Comparison of ENCODE assay signal across 21 cellular contexts in genomic region chr1:17208546-17208945, GRCh38. TPM values are rescaled to one million over a fixed set of nuclear protein-coding genes. Genes with fewer than 3 reads are reported as not detected.
A peak's percentile ranks its signal among the peaks of the same experiment; 100 is the strongest.
DNase-seq lines count a peak whose midpoint lies in the region; ATAC-seq, FAIRE-seq and TF ChIP-seq lines count a peak whose summit lies in the region.
"Had no signal": no experiment of that assay in that cellular context is flagged by ENCODE, and none has a peak within 500 bp of the region (broad histone marks: within the 10 kb centered on the region; RNA-seq: fewer than 3 reads in every experiment).

No MANE protein-coding gene starts in this region.

- no peak for DNase-seq in A673 (ENCODE audit: low spot score)
- no peak for DNase-seq in HFFc6
- no peak for DNase-seq in K562 (ENCODE audit: extremely low read depth in 1 of 4, low spot score in 3 of 4)
- DNase-seq in DMS114 treated with DMSO at 0.1 percent for 48 hours (lab: John Stamatoyannopoulos, UW; ENCODE audit: unreplicated experiment) = no peak
- DNase-seq in HepG2 (ENCODE audit: low spot score) = no peak
- DNase-seq: DMS 273 treated with DMSO at 0.1 percent for 48 hours, left cardiac atrium, NCI-H2171, NCI-H526, SHP77 treated with DMSO at 0.1 percent for 48 hours had no signal

- H3K9me3 Mint-ChIP-seq in HFFc6 = no peaks in the 10 kb centered on the region
- H3K9me3 Mint-ChIP-seq: activated T-helper 17 cell treated with anti-CD3 and anti-CD28 coated beads, Interleukin-2, amount 50 U/mL, for 72 hours; CD4-positive, alpha-beta T cell; naive thymus-derived CD8-positive, alpha-beta T cell had no signal

- ATAC-seq in K562 (no peak), HepG2 (no peak), HG03095 (IDR thresholded peaks at IDR 0.05; ENCODE audit: unreplicated experiment) (no peak)
- no peak for ATAC-seq in activated CD4-positive, CD25-positive, alpha-beta regulatory T cell treated with anti-CD3 and anti-CD28 coated beads, Interleukin-2, amount 50 U/mL, for 24 hours

- H3K27ac Mint-ChIP-seq in HFFc6 = peak overlapping the region; percentile 67
- H3K27ac Mint-ChIP-seq: activated T-helper 17 cell treated with anti-CD3 and anti-CD28 coated beads, Interleukin-2, amount 50 U/mL, for 72 hours; CD4-positive, alpha-beta T cell had no signal

- H3K4me3 ChIP-seq in A673 (ENCODE audit: low read depth, low read length, poor library complexity, severe bottlenecking) (no peak overlapping the region), K562 (no peak overlapping the region), mesodermal cell (ENCODE audit: extremely low read depth, insufficient read depth, low read length, poor library complexity, severe bottlenecking) (no peak overlapping the region), HepG2 (replicated peaks in 1 of 3; ENCODE audit: insufficient read depth in 1 of 3, low read depth in 2 of 3, low read length in 3 of 3) (no peak overlapping the region)
- H3K4me3 ChIP-seq: HAP-1 had no signal

- CTCF ChIA-PET in A673 (lab: Charles Lee) = no interaction called here
- CTCF ChIA-PET in K562 (lab: Yijun Ruan, JAX; ENCODE audit: low intra/inter-chr PET ratio) = no interaction called here
- CTCF ChIA-PET in HepG2 (lab: Yijun Ruan, JAX; ENCODE audit: low intra/inter-chr PET ratio, low total read pairs) = no interaction called here

- TF ChIP-seq POLR2A in K562 (conservative IDR thresholded peaks at IDR 0.05) (no peak), HepG2 (IDR thresholded peaks at IDR 0.05; ENCODE audit: insufficient read depth in 1 of 2, low read depth in 2 of 2, low read length in 2 of 2) (no peak)

- H3K9ac ChIP-seq in K562 (ENCODE audit: insufficient read depth in 1 of 2, low read depth in 2 of 2, low read length in 2 of 2) (no peak overlapping the region), HepG2 (ENCODE audit: insufficient read depth, low read depth, low read length) (no peak overlapping the region)

- peaks cover 43% of the 10 kb centered on the region for H3K4me1 Mint-ChIP-seq in HFFc6 (ENCODE audit: low read depth)

- H3K36me3 Mint-ChIP-seq in HFFc6 (ENCODE audit: low read depth) = no peaks in the 10 kb centered on the region

- H3K9me3 ChIP-seq in A673 (ENCODE audit: low read depth, low read length, poor library complexity, severe bottlenecking) = no peaks in the 10 kb centered on the region
- no peaks in the 10 kb centered on the region for H3K9me3 ChIP-seq in K562 (replicated peaks; ENCODE audit: control insufficient read depth, insufficient read depth, low read depth, low read length)
- H3K9me3 ChIP-seq in mesodermal cell (ENCODE audit: control insufficient read depth, low read length) = no peaks in the 10 kb centered on the region
- no peaks in the 10 kb centered on the region for H3K9me3 ChIP-seq in HepG2 (ENCODE audit: low read length)
- H3K9me3 ChIP-seq: HAP-1 had no signal

- H2AFZ ChIP-seq in K562 (ENCODE audit: low read depth, low read length) (no peak overlapping the region), HepG2 (ENCODE audit: low read length) (no peak overlapping the region)

- H3K9me1 ChIP-seq in K562 (ENCODE audit: control insufficient read depth, insufficient read depth, low read length) = no peaks in the 10 kb centered on the region

- WGBS in K562 (ENCODE audit: insufficient coverage, low coverage, missing lambda C conversion rate) = 6% methylated on average over 3 of the region's 3 CpGs
- 82 to 93% methylated on average over 1 to 2 of the region's 3 CpGs for WGBS in mesodermal cell (ENCODE audit: insufficient coverage in 2 of 2), 2 experiments
- 44% methylated on average over 3 of the region's 3 CpGs for WGBS in HepG2 (ENCODE audit: low lambda C conversion rate)

- no peak for TF ChIP-seq EP300 in K562 (IDR thresholded peaks at IDR 0.05; ENCODE audit: low read length)
- TF ChIP-seq EP300 in HepG2 (IDR thresholded peaks at IDR 0.05; ENCODE audit: low read depth in 2 of 2, low read length in 2 of 2) = no peak
- TF ChIP-seq EP300 in HepG2 (CRISPR knock-in tag; IDR thresholded peaks at IDR 0.05; ENCODE audit: borderline replicate concordance) = no peak

- H4K20me1 ChIP-seq in K562 (replicated peaks; ENCODE audit: control insufficient read depth, insufficient read depth, low read length) (peaks cover 8% of the 10 kb centered on the region), HepG2 (ENCODE audit: insufficient read depth, low read length) (no peaks in the 10 kb centered on the region)

- TF ChIP-seq RAD21 in K562 (CRISPR knock-in tag; conservative IDR thresholded peaks at IDR 0.05 in 1 of 2, IDR thresholded peaks at IDR 0.05 in 1 of 2) (no peak), HepG2 (CRISPR knock-in tag; IDR thresholded peaks at IDR 0.05) (no peak)

- H3K36me3 ChIP-seq in A673 (ENCODE audit: insufficient read depth, low read length, poor library complexity, severe bottlenecking) = no peaks in the 10 kb centered on the region
- H3K36me3 ChIP-seq in K562 (ENCODE audit: control insufficient read depth, insufficient read depth, low read length) = no peaks in the 10 kb centered on the region
- no peaks in the 10 kb centered on the region for H3K36me3 ChIP-seq in mesodermal cell (ENCODE audit: control insufficient read depth, insufficient read depth, low read length)
- no peaks in the 10 kb centered on the region for H3K36me3 ChIP-seq in HepG2 (replicated peaks in 1 of 2; ENCODE audit: control insufficient read depth in 1 of 2, insufficient read depth in 2 of 2, low read length in 2 of 2)
- H3K36me3 ChIP-seq: HAP-1 had no signal

- no peaks in the 10 kb centered on the region for H3K27me3 ChIP-seq in A673 (replicated peaks; ENCODE audit: insufficient read depth, low read depth, low read length, poor library complexity)
- peaks cover 19 to 66% of the 10 kb centered on the region in 2 experiments for H3K27me3 ChIP-seq in K562 (ENCODE audit: control insufficient read depth in 2 of 2, insufficient read depth in 2 of 2, low read length in 2 of 2)
- peaks cover 0 to 16% of the 10 kb centered on the region in 2 experiments; a peak in 2 of 5 replicates for H3K27me3 ChIP-seq in HepG2 (ENCODE audit: control insufficient read depth in 1 of 2, insufficient read depth in 2 of 2, low read length in 2 of 2)

- BruUV-seq in A673 (replicated peaks; lab: Mats Ljungman, UMichigan) (no TSS peak), K562 (replicated peaks; lab: Mats Ljungman, UMichigan) (no TSS peak), HepG2 (replicated peaks; lab: Mats Ljungman, UMichigan) (no TSS peak)

- FAIRE-seq in K562 (lab: Jason Lieb, UNC) (no peak), HepG2 (lab: Jason Lieb, UNC) (no peak)

- H3K79me2 ChIP-seq in K562 (ENCODE audit: control insufficient read depth, insufficient read depth, low read length) (no peaks in the 10 kb centered on the region), HepG2 (ENCODE audit: insufficient read depth, low read length) (no peaks in the 10 kb centered on the region)

- H3K4me2 ChIP-seq in K562 (ENCODE audit: insufficient read depth, low read length) (no peak overlapping the region), HepG2 (ENCODE audit: low read depth, low read length) (no peak overlapping the region)

- H3K4me1 ChIP-seq in A673 (ENCODE audit: insufficient read depth, low read length, poor library complexity, severe bottlenecking) (peaks cover 52% of the 10 kb centered on the region), K562 (replicated peaks in 1 of 2; ENCODE audit: control insufficient read depth in 2 of 2, insufficient read depth in 2 of 2, low read length in 2 of 2) (peaks cover 0 to 7% of the 10 kb centered on the region in 2 experiments; a peak in 2 of 5 replicates), mesodermal cell (ENCODE audit: control insufficient read depth, insufficient read depth, low read length, poor library complexity, severe bottlenecking) (peaks cover 62% of the 10 kb centered on the region), HepG2 (ENCODE audit: insufficient read depth, low read length) (no peaks in the 10 kb centered on the region)

- H3K27me3 Mint-ChIP-seq in HFFc6 (ENCODE audit: insufficient read depth) = peaks cover 2% of the 10 kb centered on the region; the same call in 1 of the 2 replicates

- H3K4me3 Mint-ChIP-seq in HFFc6 = no peak overlapping the region
- H3K4me3 Mint-ChIP-seq: activated T-helper 17 cell treated with anti-CD3 and anti-CD28 coated beads, Interleukin-2, amount 50 U/mL, for 72 hours; CD4-positive, alpha-beta T cell had no signal

- intact Hi-C loops in A673 (cut with micrococcal nuclease; ENCODE audit: unreplicated experiment) = no loop called here
- intact Hi-C loops in K562 (cut with micrococcal nuclease) = no loop called here
- intact Hi-C loops in HepG2 (cut with micrococcal nuclease; ENCODE audit: unreplicated experiment) = no loop called here

- in situ Hi-C loops in K562 (cut with MboI) = no loop called here
- in situ Hi-C loops in HepG2 (cut with HindIII; ENCODE audit: extremely low pct_ligation_motif_present, low pct_unique_long_range_greater_than_20kb) = no loop called here

- H3K27ac ChIP-seq in A673 (ENCODE audit: low read depth, low read length, poor library complexity, severe bottlenecking) = peak overlapping the region; percentile 52
- H3K27ac ChIP-seq in K562 (ENCODE audit: extremely low read depth, low read depth, low read length) = no peak overlapping the region
- H3K27ac ChIP-seq in mesodermal cell (ENCODE audit: low read depth, low read length, severe bottlenecking) = peak overlapping the region; percentile 62
- no peak overlapping the region for H3K27ac ChIP-seq in HepG2 (ENCODE audit: extremely low read length, insufficient read depth, low read length)

- TF ChIP-seq CTCF in A673 (conservative IDR thresholded peaks at IDR 0.05; ENCODE audit: low read depth, low read length) (no peak), HFFc6 (IDR thresholded peaks at IDR 0.05) (no peak), K562 (IDR thresholded peaks at IDR 0.05 in 2 of 3, conservative IDR thresholded peaks at IDR 0.05 in 1 of 3; ENCODE audit: insufficient read depth in 2 of 3, low read depth in 1 of 3, low read length in 3 of 3) (no peak), HepG2 (CRISPR knock-in tag; IDR thresholded peaks at IDR 0.05) (no peak)

- POLR2A ChIA-PET in A673 (lab: Charles Lee; ENCODE audit: low non-redundant PET) (interaction anchor here (0.7 kb wide), 1 partner anchor 80 kb away, joined by 19 read pairs; no protein-coding TSS in a partner anchor), K562 (lab: Yijun Ruan, JAX) (interaction anchor here (0.6 to 0.9 kb wide), 3 partner anchors 13 to 313 kb away, joined by 3 to 5 read pairs (median 4); no protein-coding TSS in a partner anchor), HepG2 (lab: Yijun Ruan, JAX) (no interaction called here)

RNA-seq across cellular contexts. Expression of gene PADI1, which starts 3.6 kb away (rescaled TPM):
- total RNA-seq in A673 (2021) = 0.56 and 0.72 TPM in 2 replicates
- under 1 TPM in 5 of 6 experiments, not detected in 1; 0.11 to 0.95 (median 0.22) TPM for total RNA-seq in HFFc6 (2021; fragmentation: NEBNext Ultra II Directional; extraction: Animal tissue kit (Norgen Biotek cat#: 25700))
- not detected in 2 replicates for total RNA-seq in K562 (2011; cell fraction: chromatin; rRNA removed; ENCODE audit: low replicate concordance)
- not detected in 2 replicates for total RNA-seq in K562 (2011; cell fraction: nucleolus; rRNA removed)
- not detected in 2 replicates for total RNA-seq in K562 (2011; cell fraction: nucleoplasm; rRNA removed)
- not detected in 2 replicates for total RNA-seq in K562 (2014; rRNA removed)
- total RNA-seq in K562 (2014; rRNA removed; fragmentation: Illumina TruSeq; extraction: Trizol) = not detected in 2 replicates
- total RNA-seq in K562 (2015; rRNA removed; fragmentation: Illumina TruSeq; extraction: Trizol) = not detected in 2 replicates
- total RNA-seq in K562 (2021) = not detected in 2 replicates
- polyA plus RNA-seq in K562 (2011; rRNA removed) = not detected in 2 replicates
- polyA plus RNA-seq in K562 (2011; cell fraction: cytosol; rRNA removed) = not detected in 2 replicates
- not detected in 2 replicates for polyA plus RNA-seq in K562 (2011; cell fraction: nucleus; rRNA removed)
- 0.03 TPM in 1 of 2 replicates, not detected in the other for polyA plus RNA-seq in K562 (2012)
- not detected in 2 replicates for polyA plus RNA-seq in K562 (2014; fragmentation: Illumina TruSeq; extraction: Trizol)
- not detected for polyA plus RNA-seq in K562 (2014; fragmentation: Nextera tagmentation; extraction: Ambion mirVana)
- polyA plus RNA-seq in K562 (2014; rRNA removed) = not detected in 2 replicates
- polyA minus RNA-seq in K562 (2011; rRNA and poly(A)+ RNA removed) = not detected in 2 replicates
- not detected in 2 replicates for polyA minus RNA-seq in K562 (2011; cell fraction: cytosol; rRNA and poly(A)+ RNA removed)
- polyA minus RNA-seq in K562 (2011; cell fraction: nucleus; rRNA and poly(A)+ RNA removed) = not detected in 2 replicates
- 0.33 TPM for polyA plus RNA-seq in mesodermal cell (2013, experiment 1 of 2)
- polyA plus RNA-seq in mesodermal cell (2013, experiment 2 of 2) = 0.25 TPM
- not detected in 2 replicates for total RNA-seq in HepG2 (2016; rRNA removed; fragmentation: Illumina TruSeq; extraction: Trizol)
- total RNA-seq in HepG2 (2016; cell fraction: cytosol; rRNA removed; fragmentation: Illumina TruSeq; extraction: Trizol; ENCODE audit: low read depth) = not detected in 2 replicates
- not detected in 2 replicates for total RNA-seq in HepG2 (2016; cell fraction: insoluble cytoplasmic fraction; rRNA removed; fragmentation: Illumina TruSeq; extraction: Trizol)
- not detected in 2 replicates for total RNA-seq in HepG2 (2016; cell fraction: membrane; rRNA removed; fragmentation: Illumina TruSeq; extraction: Trizol)
- total RNA-seq in HepG2 (2016; cell fraction: nucleus; rRNA removed; fragmentation: Illumina TruSeq; extraction: Trizol) = not detected in 2 replicates
- not detected in 2 replicates for polyA plus RNA-seq in HepG2 (2011; rRNA removed)
- not detected in 2 replicates for polyA plus RNA-seq in HepG2 (2011; cell fraction: cytosol; rRNA removed)
- polyA plus RNA-seq in HepG2 (2011; cell fraction: nucleus; rRNA removed) = 0.05 TPM in 1 of 2 replicates, not detected in the other
- not detected in 2 replicates for polyA plus RNA-seq in HepG2 (2012)
- polyA plus RNA-seq in HepG2 (2016; cell fraction: cytosol; fragmentation: Illumina TruSeq; extraction: Trizol; ENCODE audit: low read depth) = not detected in 2 replicates
- polyA plus RNA-seq in HepG2 (2016; cell fraction: insoluble cytoplasmic fraction; fragmentation: Illumina TruSeq; extraction: Trizol; ENCODE audit: low read depth) = not detected in 2 replicates
- not detected in 2 replicates for polyA plus RNA-seq in HepG2 (2016; cell fraction: membrane; fragmentation: Illumina TruSeq; extraction: Trizol; ENCODE audit: low read depth)
- not detected in 2 replicates for polyA plus RNA-seq in HepG2 (2016; cell fraction: nucleus; fragmentation: Illumina TruSeq; extraction: Trizol; ENCODE audit: insufficient read depth, low read depth)
- polyA minus RNA-seq in HepG2 (2011; rRNA and poly(A)+ RNA removed; ENCODE audit: low replicate concordance) = 0.44 TPM in 1 of 2 replicates, not detected in the other
- polyA minus RNA-seq in HepG2 (2011; cell fraction: cytosol; rRNA and poly(A)+ RNA removed) = not detected in 2 replicates
- polyA minus RNA-seq in HepG2 (2011; cell fraction: nucleus; rRNA and poly(A)+ RNA removed) = not detected in 2 replicates
- total RNA-seq: activated T-helper 17 cell treated with anti-CD3 and anti-CD28 coated beads, Interleukin-2, amount 50 U/mL, for 72 hours; CD4-positive, alpha-beta T cell; G401; left cardiac atrium; naive thymus-derived CD8-positive, alpha-beta T cell; posterior vena cava; subcutaneous adipose tissue; T-helper 1 cell treated with Interleukin-12 subunit alpha and Interleukin-12 subunit beta and Interleukin-4 antibody, amounts not matched to agents 30 ng/mL and 1 ng/mL, for 36 hours had no signal
- polyA plus RNA-seq: naive thymus-derived CD8-positive, alpha-beta T cell had no signal

RNA-seq across cellular contexts. Expression of gene PADI3, which starts 40.4 kb away (rescaled TPM):
- total RNA-seq in A673 (2021) = 0.26 and 0.39 TPM in 2 replicates
- under 1 TPM in 4 of 6 experiments, not detected in 2; 0.05 to 0.14 (median 0.07) TPM for total RNA-seq in HFFc6 (2021; fragmentation: NEBNext Ultra II Directional; extraction: Animal tissue kit (Norgen Biotek cat#: 25700))
- not detected in 2 replicates for total RNA-seq in K562 (2011; cell fraction: chromatin; rRNA removed; ENCODE audit: low replicate concordance)
- total RNA-seq in K562 (2011; cell fraction: nucleolus; rRNA removed) = not detected in 2 replicates
- total RNA-seq in K562 (2011; cell fraction: nucleoplasm; rRNA removed) = not detected in 2 replicates
- not detected in 2 replicates for total RNA-seq in K562 (2014; rRNA removed)
- total RNA-seq in K562 (2014; rRNA removed; fragmentation: Illumina TruSeq; extraction: Trizol) = not detected in 2 replicates
- total RNA-seq in K562 (2015; rRNA removed; fragmentation: Illumina TruSeq; extraction: Trizol) = not detected in 2 replicates
- not detected in 2 replicates for total RNA-seq in K562 (2021)
- not detected in 2 replicates for polyA plus RNA-seq in K562 (2011; rRNA removed)
- not detected in 2 replicates for polyA plus RNA-seq in K562 (2011; cell fraction: cytosol; rRNA removed)
- polyA plus RNA-seq in K562 (2011; cell fraction: nucleus; rRNA removed) = not detected in 2 replicates
- polyA plus RNA-seq in K562 (2012) = 0.06 TPM in 1 of 2 replicates, not detected in the other
- not detected in 2 replicates for polyA plus RNA-seq in K562 (2014; fragmentation: Illumina TruSeq; extraction: Trizol)
- not detected for polyA plus RNA-seq in K562 (2014; fragmentation: Nextera tagmentation; extraction: Ambion mirVana)
- polyA plus RNA-seq in K562 (2014; rRNA removed) = not detected in 2 replicates
- polyA minus RNA-seq in K562 (2011; rRNA and poly(A)+ RNA removed) = not detected in 2 replicates
- polyA minus RNA-seq in K562 (2011; cell fraction: cytosol; rRNA and poly(A)+ RNA removed) = not detected in 2 replicates
- not detected in 2 replicates for polyA minus RNA-seq in K562 (2011; cell fraction: nucleus; rRNA and poly(A)+ RNA removed)
- polyA plus RNA-seq in mesodermal cell (2013, experiment 1 of 2) = 0.15 TPM
- polyA plus RNA-seq in mesodermal cell (2013, experiment 2 of 2) = 0.15 TPM
- not detected in 2 replicates for total RNA-seq in HepG2 (2016; rRNA removed; fragmentation: Illumina TruSeq; extraction: Trizol)
- total RNA-seq in HepG2 (2016; cell fraction: cytosol; rRNA removed; fragmentation: Illumina TruSeq; extraction: Trizol; ENCODE audit: low read depth) = not detected in 2 replicates
- total RNA-seq in HepG2 (2016; cell fraction: insoluble cytoplasmic fraction; rRNA removed; fragmentation: Illumina TruSeq; extraction: Trizol) = not detected in 2 replicates
- total RNA-seq in HepG2 (2016; cell fraction: membrane; rRNA removed; fragmentation: Illumina TruSeq; extraction: Trizol) = not detected in 2 replicates
- not detected in 2 replicates for total RNA-seq in HepG2 (2016; cell fraction: nucleus; rRNA removed; fragmentation: Illumina TruSeq; extraction: Trizol)
- polyA plus RNA-seq in HepG2 (2011; rRNA removed) = not detected in 2 replicates
- not detected in 2 replicates for polyA plus RNA-seq in HepG2 (2011; cell fraction: cytosol; rRNA removed)
- polyA plus RNA-seq in HepG2 (2011; cell fraction: nucleus; rRNA removed) = not detected in 2 replicates
- not detected in 2 replicates for polyA plus RNA-seq in HepG2 (2012)
- polyA plus RNA-seq in HepG2 (2016; cell fraction: cytosol; fragmentation: Illumina TruSeq; extraction: Trizol; ENCODE audit: low read depth) = not detected in 2 replicates
- not detected in 2 replicates for polyA plus RNA-seq in HepG2 (2016; cell fraction: insoluble cytoplasmic fraction; fragmentation: Illumina TruSeq; extraction: Trizol; ENCODE audit: low read depth)
- not detected in 2 replicates for polyA plus RNA-seq in HepG2 (2016; cell fraction: membrane; fragmentation: Illumina TruSeq; extraction: Trizol; ENCODE audit: low read depth)
- not detected in 2 replicates for polyA plus RNA-seq in HepG2 (2016; cell fraction: nucleus; fragmentation: Illumina TruSeq; extraction: Trizol; ENCODE audit: insufficient read depth, low read depth)
- polyA minus RNA-seq in HepG2 (2011; rRNA and poly(A)+ RNA removed; ENCODE audit: low replicate concordance) = 0.05 TPM in 1 of 2 replicates, not detected in the other
- polyA minus RNA-seq in HepG2 (2011; cell fraction: cytosol; rRNA and poly(A)+ RNA removed) = not detected in 2 replicates
- polyA minus RNA-seq in HepG2 (2011; cell fraction: nucleus; rRNA and poly(A)+ RNA removed) = not detected in 2 replicates
- total RNA-seq: activated T-helper 17 cell treated with anti-CD3 and anti-CD28 coated beads, Interleukin-2, amount 50 U/mL, for 72 hours; CD4-positive, alpha-beta T cell; left cardiac atrium; naive thymus-derived CD8-positive, alpha-beta T cell; posterior vena cava; subcutaneous adipose tissue; T-helper 1 cell treated with Interleukin-12 subunit alpha and Interleukin-12 subunit beta and Interleukin-4 antibody, amounts not matched to agents 30 ng/mL and 1 ng/mL, for 36 hours had no signal
- polyA plus RNA-seq: naive thymus-derived CD8-positive, alpha-beta T cell had no signal

Comparison
In these comparisons a context has a peak if more than half of its experiments do, and no peak if none do; other contexts are left out.
1. H3K27ac ChIP-seq: peak in A673 (single experiment) and mesodermal cell (single experiment); none in K562 (single experiment) and HepG2 (single experiment).